Comparison of ENCODE assay signal across 1 cellular context in the genomic region with DNA sequence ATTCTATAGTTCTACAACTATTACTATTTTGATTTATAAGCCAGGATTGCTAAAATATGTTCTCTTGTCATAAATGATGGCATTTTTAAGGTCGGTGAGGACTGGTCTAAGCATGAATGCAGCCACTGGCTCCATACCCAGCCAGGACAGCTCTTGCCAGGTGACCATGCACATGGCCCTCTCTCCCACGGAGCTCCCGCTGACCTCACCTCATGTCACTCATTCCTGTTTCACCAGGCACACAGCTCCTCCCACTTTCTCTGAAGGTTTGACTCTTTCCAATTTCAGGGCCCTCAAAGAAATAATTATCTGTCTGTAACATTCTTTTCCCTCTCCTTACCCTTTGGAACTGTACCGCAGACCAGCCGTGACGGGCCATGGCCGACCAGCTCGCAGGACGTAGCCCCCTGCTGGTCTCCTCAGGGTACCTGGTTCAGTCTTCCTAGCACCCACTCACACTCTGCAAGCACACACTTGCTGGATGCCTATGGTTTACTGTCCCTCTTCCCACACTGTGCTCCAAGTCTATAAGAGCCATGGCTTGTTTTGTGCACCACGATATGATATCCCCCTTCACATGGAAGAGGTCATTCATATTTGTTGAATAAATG.
TF ChIP-seq lines count a peak whose summit lies in the region.

No MANE protein-coding gene starts in this region.

TF ChIP-seq in K562, 482 proteins besides CTCF, POLR2A, EP300 and RAD21 (continued from another document):
- TF ChIP-seq CTCFL (IDR thresholded peaks at IDR 0.05; ENCODE audit: borderline replicate concordance, insufficient read depth, low read depth, low read length, poor library complexity, severe bottlenecking) (peak; percentile 74), NCOA2 (IDR thresholded peaks at IDR 0.05; ENCODE audit: partially characterized antibody in 2 of 2) (no peak), ATF1 (CRISPR knock-in tag; IDR thresholded peaks at IDR 0.05) (no peak), ATF1 (tag; IDR thresholded peaks at IDR 0.05) (0 out of 2 replicates have a peak, but pooled peaks have one; percentile 19)
